In genomic region chr10:13839430-13839986, GRCh38 we compare ENCODE assay signal across 10 cellular contexts.
DNase-seq lines count a peak whose midpoint lies in the region; ATAC-seq and TF ChIP-seq lines count a peak whose summit lies in the region.
"Had no signal": no experiment of that assay in that cellular context is flagged by ENCODE, and none has a peak within 500 bp of the region (broad histone marks: within the 10 kb centered on the region; RNA-seq: fewer than 3 reads in every experiment).

No MANE protein-coding gene starts in this region.

- ATAC-seq in omental fat pad (ENCODE audit: low FRiP score) (peak; percentile 39), HG03442 (IDR thresholded peaks at IDR 0.05; ENCODE audit: unreplicated experiment) (no peak), HG03521 (IDR thresholded peaks at IDR 0.05; ENCODE audit: unreplicated experiment) (no peak)

- TF ChIP-seq CTCF in fibroblast of mammary gland (conservative IDR thresholded peaks at IDR 0.05; ENCODE audit: control insufficient read depth, insufficient read depth, low read depth, low read length) (no peak), omental fat pad (IDR thresholded peaks at IDR 0.05) (no peak)

- no peak overlapping the region for H3K4me3 ChIP-seq in fibroblast of mammary gland (ENCODE audit: control insufficient read depth, low read depth, low read length)

- DNase-seq in AG20443 (ENCODE audit: low spot score) (peak; percentile 86), RPMI7951 (ENCODE audit: low read depth) (peak; percentile 90), fibroblast of mammary gland (ENCODE audit: low read depth) (peak; percentile 87), omental fat pad (ENCODE audit: low spot score) (no peak), NCI-H1048 (lab: John Stamatoyannopoulos, UW) (no peak)
- no peak for DNase-seq in stimulated activated naive CD4-positive, alpha-beta T cell (lab: John Stamatoyannopoulos, UW)
- DNase-seq: CD4-positive, CD25-positive, alpha-beta regulatory T cell; NCI-H2107 had no signal

Comparison
In these comparisons a context has a peak if more than half of its experiments do, and no peak if none do; other contexts are left out.
1. DNase-seq: peak in AG20443 (single experiment), RPMI7951 (single experiment) and fibroblast of mammary gland (single experiment); none in omental fat pad (single experiment), stimulated activated naive CD4-positive, alpha-beta T cell (0 of 6) and NCI-H1048 (single experiment).